Comparison of ENCODE assay signal across 8 cellular contexts in genomic region chr4:145179201-145179860, GRCh38. TPM values are rescaled to one million over a fixed set of nuclear protein-coding genes. Genes with fewer than 3 reads are reported as not detected.
DNase-seq lines count a peak whose midpoint lies in the region; ATAC-seq and TF ChIP-seq lines count a peak whose summit lies in the region.

No MANE protein-coding gene starts in this region.

- H3K4me1 ChIP-seq in RWPE2 (ENCODE audit: insufficient read depth, poor library complexity, severe bottlenecking) = peaks cover 11% of the 10 kb centered on the region
- H3K4me1 ChIP-seq in testis = peaks cover 22% of the 10 kb centered on the region

- 0% methylated on average over 14 to 20 of the region's 36 CpGs for WGBS in testis, 2 donors

- intact Hi-C loops in testis (cut with DNase I; ENCODE audit: low total_unique reads) = no loop called here

- TF ChIP-seq POLR2A in testis (IDR thresholded peaks at IDR 0.05) = no peak

- H3K27ac ChIP-seq in RWPE2 (ENCODE audit: poor library complexity, severe bottlenecking) (peak overlapping the region; percentile 79), testis (peak overlapping the region; percentile 95 to 99)

- H3K4me3 ChIP-seq in RWPE2 (ENCODE audit: severe bottlenecking) (peak overlapping the region; percentile 72), testis (peak overlapping the region; percentile 80 to 96)

- H3K36me3 ChIP-seq in RWPE2 (ENCODE audit: low read depth) = peaks cover 9% of the 10 kb centered on the region
- H3K36me3 ChIP-seq in testis (ENCODE audit: low read depth, missing control alignments) = no peaks in the 10 kb centered on the region

- TF ChIP-seq CTCF in RWPE2 (IDR thresholded peaks at IDR 0.05; ENCODE audit: poor library complexity, severe bottlenecking) (no peak), omental fat pad (IDR thresholded peaks at IDR 0.05) (no peak), testis (IDR thresholded peaks at IDR 0.05) (no peak)

- peak; percentile 41 for ATAC-seq in GM19023 (IDR thresholded peaks at IDR 0.05; ENCODE audit: unreplicated experiment)
- peak; percentile 49 for ATAC-seq in HG03175 (IDR thresholded peaks at IDR 0.05; ENCODE audit: unreplicated experiment)
- peak; percentile 33 for ATAC-seq in RWPE2 (ENCODE audit: low read depth)
- ATAC-seq in omental fat pad (ENCODE audit: low FRiP score) = peak; percentile 44

- peak; percentile 80 for DNase-seq in AG20443 (ENCODE audit: low spot score)
- no peak for DNase-seq in RWPE2 (ENCODE audit: low spot score)
- peak; percentile 83 for DNase-seq in activated naive CD4-positive, alpha-beta T cell treated with Interleukin-2 at 50 U/mL for 16 hours
- peak; percentile 78 for DNase-seq in germinal center (ENCODE audit: low spot score)
- no peak for DNase-seq in omental fat pad (ENCODE audit: low spot score)
- peak; percentile 82 for DNase-seq in testis

- H3K9me3 ChIP-seq in RWPE2 (ENCODE audit: severe bottlenecking) (no peaks in the 10 kb centered on the region), testis (no peaks in the 10 kb centered on the region)

- no peaks in the 10 kb centered on the region for H3K27me3 ChIP-seq in RWPE2 (ENCODE audit: insufficient read depth, poor library complexity, severe bottlenecking)
- no peaks in the 10 kb centered on the region for H3K27me3 ChIP-seq in testis

RNA-seq across cellular contexts. Expression of gene OTUD4, which starts 1.1 kb away (rescaled TPM):
- total RNA-seq in omental fat pad (10 to 100 TPM; 26.8 to 76.1 (median 48.0) TPM), testis (10 to 100 TPM; 90.9 to 93.9 TPM)
- polyA plus RNA-seq in testis (ENCODE audit: insufficient read depth, low read depth, low replicate concordance) = 68.8 TPM

Comparison
In these comparisons a context has a peak if more than half of its experiments do, and no peak if none do; other contexts are left out.
1. DNase-seq: peak in AG20443 (single experiment), activated naive CD4-positive, alpha-beta T cell treated with Interleukin-2 at 50 U/mL for 16 hours (single experiment), germinal center (single experiment) and testis (single experiment); none in RWPE2 (single experiment) and omental fat pad (single experiment).
2. Peak in every context shown above with its lines, with median percentiles within 50 percentile points of each other: ATAC-seq.